Comparison of ENCODE assay signal across 1 cellular context in the genomic region with DNA sequence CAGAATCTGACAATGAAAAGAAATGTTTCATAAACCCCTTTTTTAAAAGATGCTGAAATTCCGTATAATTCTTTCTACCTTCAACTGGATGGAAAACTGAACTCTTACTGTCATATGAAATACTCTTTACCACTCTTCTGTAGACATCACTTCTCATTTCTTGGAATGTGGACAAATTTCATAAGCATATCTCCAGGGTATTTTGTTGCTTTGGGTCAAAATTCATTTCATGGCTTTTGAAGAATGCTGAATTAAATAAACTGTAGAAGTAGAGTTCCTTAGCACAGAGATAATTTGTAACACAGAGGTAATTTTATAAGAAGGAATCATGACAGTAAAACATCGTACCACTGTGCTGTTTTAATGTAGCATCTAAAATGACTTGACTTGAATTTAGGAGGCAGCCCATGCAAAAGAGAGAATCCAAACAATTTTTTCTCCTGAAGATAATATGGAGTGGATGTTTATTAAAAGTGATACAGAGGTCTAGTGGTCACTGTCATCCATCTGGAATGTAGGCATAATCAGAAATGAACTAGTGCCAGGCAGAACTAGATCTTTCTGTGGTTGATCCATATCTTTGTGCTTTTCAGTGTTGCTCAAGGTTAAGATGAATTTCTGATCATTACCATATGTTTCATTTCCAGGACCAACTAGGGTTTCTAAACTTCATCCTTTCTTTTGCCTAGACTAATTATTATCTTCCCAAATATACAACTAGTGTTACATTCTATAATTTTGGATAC.
TF ChIP-seq lines count a peak whose summit lies in the region.

No MANE protein-coding gene starts in this region.

TF ChIP-seq in SK-N-SH treated with all-trans-retinoic acid at 6 μM for 48 hours, 23 proteins besides CTCF, POLR2A, EP300 and RAD21 (continued from another document):
- TF ChIP-seq, protein P1, sequence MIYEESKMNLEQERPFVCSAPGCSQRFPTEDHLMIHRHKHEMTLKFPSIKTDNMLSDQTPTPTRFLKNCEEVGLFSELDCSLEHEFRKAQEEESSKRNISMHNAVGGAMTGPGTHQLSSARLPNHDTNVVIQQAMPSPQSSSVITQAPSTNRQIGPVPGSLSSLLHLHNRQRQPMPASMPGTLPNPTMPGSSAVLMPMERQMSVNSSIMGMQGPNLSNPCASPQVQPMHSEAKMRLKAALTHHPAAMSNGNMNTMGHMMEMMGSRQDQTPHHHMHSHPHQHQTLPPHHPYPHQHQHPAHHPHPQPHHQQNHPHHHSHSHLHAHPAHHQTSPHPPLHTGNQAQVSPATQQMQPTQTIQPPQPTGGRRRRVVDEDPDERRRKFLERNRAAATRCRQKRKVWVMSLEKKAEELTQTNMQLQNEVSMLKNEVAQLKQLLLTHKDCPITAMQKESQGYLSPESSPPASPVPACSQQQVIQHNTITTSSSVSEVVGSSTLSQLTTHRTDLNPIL (CRISPR knock-in tag; IDR thresholded peaks at IDR 0.05; ENCODE audit: low read depth), result peak; percentile 85
- TF ChIP-seq ZNF8 (CRISPR knock-in tag; IDR thresholded peaks at IDR 0.05) (no peak; the same call in 1 of the 2 replicates), ZNF565 (CRISPR knock-in tag; conservative IDR thresholded peaks at IDR 0.05; ENCODE audit: low read depth) (no peak), OSR1 (CRISPR knock-in tag; IDR thresholded peaks at IDR 0.05) (no peak), ZC3H10 (CRISPR knock-in tag; IDR thresholded peaks at IDR 0.05) (no peak), RARB (CRISPR knock-in tag; IDR thresholded peaks at IDR 0.05) (no peak)
